In genomic region chr1:1324524-1325287, GRCh38 we compare ENCODE assay signal across 8 cellular contexts. TPM values are rescaled to one million over a fixed set of nuclear protein-coding genes. Genes with fewer than 3 reads are reported as not detected.
DNase-seq lines count a peak whose midpoint lies in the region; ATAC-seq and TF ChIP-seq lines count a peak whose summit lies in the region.

Gene CPTP, plus strand, starts transcription at chr1:1324802. Its CDS starts 2,109 bp downstream, at chr1:1326911.
Gene INTS11, minus strand, starts transcription at chr1:1324660. Its CDS starts 52 bp downstream, at chr1:1324608.

- WGBS in lower leg skin, 2 donors, result 0 to 3% methylated on average over 20 to 31 of the region's 84 CpGs

- peak; percentile 72 for ATAC-seq in HG03432 (IDR thresholded peaks at IDR 0.05; ENCODE audit: unreplicated experiment)

- peak; percentile 90 for TF ChIP-seq POLR2A in GM19193 (IDR thresholded peaks at IDR 0.05; ENCODE audit: extremely low read depth, insufficient read depth, insufficient read length)
- TF ChIP-seq POLR2A in lower leg skin (IDR thresholded peaks at IDR 0.05), result peak in 1 of 2 donors; percentile 38

- no peaks in the 10 kb centered on the region for H3K27me3 ChIP-seq in BE2C

- H3K36me3 ChIP-seq in BE2C, result peaks cover 28% of the 10 kb centered on the region

- H3K4me3 ChIP-seq in BE2C (ENCODE audit: low read depth, low read length) (peak within 1 kb of the TSS; percentile 88), lower leg skin (ENCODE audit: low read depth, poor library complexity, severe bottlenecking) (peak within 1 kb of the TSS; percentile 70)

- TF ChIP-seq CTCF in BE2C (IDR thresholded peaks at IDR 0.05; ENCODE audit: low read depth, low read length) (no peak), lower leg skin (IDR thresholded peaks at IDR 0.05) (no peak)

- DNase-seq in BE2C (peak; percentile 98), NCI-H82 (lab: John Stamatoyannopoulos, UW) (peak; percentile 95), dermis microvascular lymphatic vessel endothelial cell (ENCODE audit: low read depth in 2 of 2) (peak; percentile 77 to 92), lower leg skin (ENCODE audit: low spot score in 2 of 2) (peak; percentile 86 to 99)
- peak; percentile 96 for DNase-seq in activated CD4-positive, alpha-beta T cell treated with anti-CD3 and anti-CD28 coated beads, Interleukin-2, amount 50 U/mL, for 48 hours
- DNase-seq in stimulated activated CD4-positive, alpha-beta T cell treated with anti-CD3 and anti-CD28 coated beads, Interleukin-4, amount 100 ng/mL, for 4 hours, result peak; percentile 96 to 97

- intact Hi-C loops in lower leg skin (cut with DNase I; ENCODE audit: low total_unique reads), result no loop called here

- H3K4me1 ChIP-seq in BE2C, result no peaks in the 10 kb centered on the region; the same call in 1 of the 2 replicates

- H3K9me3 ChIP-seq in BE2C, result no peaks in the 10 kb centered on the region

RNA-seq across cellular contexts. Expression of gene CPTP, which starts in this region (rescaled TPM):
- polyA plus RNA-seq in BE2C (2012; ENCODE audit: insufficient read depth, insufficient read length, low read depth), result 25.3 TPM
- total RNA-seq in dermis microvascular lymphatic vessel endothelial cell (10.8 and 22.3 TPM in 2 replicates), lower leg skin (10 to 100 TPM; 51.0 to 62.9 (median 57.4) TPM)

RNA-seq across cellular contexts. Expression of gene INTS11, which starts in this region (rescaled TPM):
- polyA plus RNA-seq in BE2C (2012; ENCODE audit: insufficient read depth, insufficient read length, low read depth), result 605 TPM
- total RNA-seq in dermis microvascular lymphatic vessel endothelial cell (49.6 and 71.7 TPM in 2 replicates), lower leg skin (100 to 1,000 TPM; 101 to 185 (median 105) TPM)

Comparison
In these comparisons a context has a peak if more than half of its experiments do, and no peak if none do; other contexts are left out.
1. Peak in every context shown above with its lines: DNase-seq, ATAC-seq and H3K4me3 ChIP-seq.